In the genomic region with DNA sequence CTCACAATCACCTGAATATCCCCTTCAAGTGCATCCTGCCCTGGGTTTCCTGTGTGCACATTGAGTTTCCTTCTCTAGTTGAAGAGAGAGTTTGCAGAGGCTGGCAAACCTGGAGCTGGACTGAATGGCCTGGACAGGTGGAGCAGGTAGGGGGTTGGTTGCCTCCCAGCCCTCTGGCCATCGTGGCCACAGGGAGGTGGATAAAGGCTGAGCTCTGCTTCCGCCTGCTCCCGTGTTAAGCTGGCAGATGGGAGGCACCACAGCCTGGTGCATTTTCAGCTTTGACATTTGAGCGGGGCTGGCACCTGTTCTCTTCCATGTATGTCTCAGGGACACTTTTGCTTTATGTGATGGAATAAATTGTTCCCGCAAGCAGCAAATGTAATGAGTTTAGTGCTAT, we compare ENCODE assay signal across 16 cellular contexts. TPM values are rescaled to one million over a fixed set of nuclear protein-coding genes. Genes with fewer than 3 reads are reported as not detected.
DNase-seq lines count a peak whose midpoint lies in the region; ATAC-seq and TF ChIP-seq lines count a peak whose summit lies in the region.
"Had no signal": no experiment of that assay in that cellular context is flagged by ENCODE, and none has a peak within 500 bp of the region (broad histone marks: within the 10 kb centered on the region; RNA-seq: fewer than 3 reads in every experiment).

No MANE protein-coding gene starts in this region.

- H3K4me1 Mint-ChIP-seq in Caco-2 (ENCODE audit: low read depth, unreplicated experiment): peaks cover 78% of the 10 kb centered on the region

- H4K20me1 ChIP-seq in IMR-90 (ENCODE audit: insufficient read depth, low read length): peaks cover 81% of the 10 kb centered on the region

- TF ChIP-seq CTCF in Caco-2 (IDR thresholded peaks at IDR 0.05; ENCODE audit: insufficient read depth in 1 of 2, low read depth in 1 of 2, low read length in 1 of 2, severe bottlenecking in 1 of 2, unreplicated experiment in 1 of 2) (no peak), IMR-90 (conservative IDR thresholded peaks at IDR 0.05; ENCODE audit: low read depth, low read length) (no peak), Panc1 (IDR thresholded peaks at IDR 0.05) (no peak)

- H3K18ac ChIP-seq in IMR-90 (ENCODE audit: low read depth, low read length): no peak overlapping the region
- H3K18ac ChIP-seq in mesenchymal stem cell (ENCODE audit: low read depth in 1 of 2, low read length in 2 of 2): peak overlapping the region; percentile 2 to 29

- H3K36me3 ChIP-seq in Caco-2 (ENCODE audit: control insufficient read depth, insufficient read depth, low read length) (peaks cover 2% of the 10 kb centered on the region; the same call in 1 of the 2 replicates), IMR-90 (ENCODE audit: control insufficient read depth, insufficient read depth, low read length) (peaks cover 10% of the 10 kb centered on the region), Panc1 (ENCODE audit: control insufficient read depth, insufficient read depth, low read length) (no peaks in the 10 kb centered on the region), mesenchymal stem cell (ENCODE audit: control insufficient read depth in 1 of 2, insufficient read depth in 2 of 2, low read depth in 1 of 2, low read length in 2 of 2) (peaks cover 5 to 19% of the 10 kb centered on the region in 2 experiments)

- CTCF ChIA-PET in Caco-2 (lab: Charles Lee): interaction anchor here (0.9 to 1.5 kb wide), 3 partner anchors 36 to 127 kb away, joined by 3 to 6 read pairs (median 3); no protein-coding TSS in a partner anchor
- CTCF ChIA-PET in IMR-90 (lab: Yijun Ruan, JAX): no interaction called here
- CTCF ChIA-PET in Panc1 (lab: Charles Lee): no interaction called here

- no peak overlapping the region; the same call in 1 of the 2 replicates for H4K5ac ChIP-seq in IMR-90 (ENCODE audit: low read depth, low read length)

- H2AK5ac ChIP-seq in IMR-90 (ENCODE audit: low read depth, low read length) (peak overlapping the region; percentile 91; the same call in 1 of the 2 replicates), mesenchymal stem cell (ENCODE audit: low read length, severe bottlenecking) (no peak overlapping the region)

- TF ChIP-seq POLR2A in IMR-90 (IDR thresholded peaks at IDR 0.05; ENCODE audit: low read depth, low read length) (no peak), GM18505 (IDR thresholded peaks at IDR 0.05; ENCODE audit: borderline replicate concordance, extremely low read depth, insufficient read depth, insufficient read length) (no peak)

- intact Hi-C loops in Caco-2 (cut with micrococcal nuclease; ENCODE audit: unreplicated experiment) (loop anchor here (2.0 to 5.0 kb wide), 2 partner anchors 56 to 113 kb away; no protein-coding TSS in a partner anchor), IMR-90 (cut with micrococcal nuclease) (no loop called here), Panc1 (cut with micrococcal nuclease; ENCODE audit: unreplicated experiment) (loop anchor here (10.0 kb wide), 1 partner anchor 113 kb away; no protein-coding TSS in a partner anchor)

- 93% methylated on average over 3 of the region's 5 CpGs; no CpG with 5 or more reads in 1 of the 2 experiments for WGBS in IMR-90 (ENCODE audit: extremely low coverage in 2 of 2, insufficient read length in 1 of 2), 2 experiments
- 97% methylated on average over 5 of the region's 5 CpGs for WGBS in mesenchymal stem cell

- no peak for ATAC-seq in IMR-90 (ENCODE audit: low read depth)
- peak; percentile 18; the same call in 1 of the 2 replicates for ATAC-seq in Panc1
- ATAC-seq in GM18505 (IDR thresholded peaks at IDR 0.05; ENCODE audit: unreplicated experiment): no peak
- no peak for ATAC-seq in HG03354 (IDR thresholded peaks at IDR 0.05; ENCODE audit: poor library complexity, severe bottlenecking, unreplicated experiment)
- ATAC-seq: stimulated activated naive CD8-positive, alpha-beta T cell treated with anti-CD3 and anti-CD28 coated beads, Interleukin-15, amount 100 ng/mL, for 72 hours had no signal

- H2BK15ac ChIP-seq in IMR-90 (ENCODE audit: low read depth, low read length): no peak overlapping the region
- no peak overlapping the region for H2BK15ac ChIP-seq in mesenchymal stem cell (ENCODE audit: low read depth, poor library complexity, severe bottlenecking)

- H3K14ac ChIP-seq in IMR-90 (replicated peaks; ENCODE audit: low read depth, low read length) (no peak overlapping the region), mesenchymal stem cell (ENCODE audit: low read length in 2 of 2) (peak overlapping the region in 1 of 2 experiments; percentile 31)

- POLR2A ChIA-PET in Caco-2 (lab: Charles Lee): no interaction called here
- POLR2A ChIA-PET in IMR-90 (lab: Charles Lee; ENCODE audit: unreplicated experiment): no interaction called here
- POLR2A ChIA-PET in Panc1 (lab: Charles Lee): no interaction called here

- H3K9me3 ChIP-seq in Caco-2: no peaks in the 10 kb centered on the region
- H3K9me3 ChIP-seq in IMR-90 (ENCODE audit: control insufficient read depth, insufficient read depth, low read length): no peaks in the 10 kb centered on the region
- no peaks in the 10 kb centered on the region for H3K9me3 ChIP-seq in Panc1 (ENCODE audit: control insufficient read depth, insufficient read depth, low read depth, low read length)
- no peaks in the 10 kb centered on the region for H3K9me3 ChIP-seq in mesenchymal stem cell (ENCODE audit: control insufficient read depth, low read length)

- H3K27me3 ChIP-seq in Caco-2 (replicated peaks; ENCODE audit: control insufficient read depth, insufficient read depth, low read length) (no peaks in the 10 kb centered on the region), IMR-90 (ENCODE audit: control insufficient read depth, insufficient read depth, low read length) (no peaks in the 10 kb centered on the region), Panc1 (ENCODE audit: control insufficient read depth, insufficient read depth, low read length) (no peaks in the 10 kb centered on the region), mesenchymal stem cell (ENCODE audit: control insufficient read depth in 1 of 2, insufficient read depth in 1 of 2, low read length in 2 of 2) (no peaks in the 10 kb centered on the region)

- DNase-seq in Caco-2: no peak
- no peak for DNase-seq in IMR-90
- no peak for DNase-seq in Panc1 (ENCODE audit: low read depth, low spot score)
- DNase-seq in mesenchymal stem cell: no peak
- no peak for DNase-seq in KG1 (lab: John Stamatoyannopoulos, UW)
- DNase-seq: activated naive CD4-positive, alpha-beta T cell; effector CD8-positive, alpha-beta T cell; KBM-7; NCI-H1436 treated with DMSO at 0.1 percent for 48 hours; PC-9; small intestine; stimulated activated naive CD8-positive, alpha-beta T cell treated with anti-CD3 and anti-CD28 coated beads, Interleukin-15, amount 100 ng/mL, for 72 hours had no signal

- H3K27ac ChIP-seq in IMR-90 (ENCODE audit: insufficient read depth, low read length): no peak overlapping the region
- no peak overlapping the region for H3K27ac ChIP-seq in Panc1 (ENCODE audit: low read length)
- H3K27ac ChIP-seq in mesenchymal stem cell (ENCODE audit: low read length, poor library complexity, severe bottlenecking): no peak overlapping the region
- H3K27ac ChIP-seq: parathyroid adenoma, PC-9 had no signal

- H4K91ac ChIP-seq in IMR-90 (ENCODE audit: insufficient read depth, low read depth, low read length) (no peak overlapping the region), mesenchymal stem cell (ENCODE audit: low read length) (no peak overlapping the region)

- H3K4me3 Mint-ChIP-seq in Caco-2 (ENCODE audit: unreplicated experiment): no peak overlapping the region
- H3K4me3 Mint-ChIP-seq: stimulated activated naive CD8-positive, alpha-beta T cell treated with anti-CD3 and anti-CD28 coated beads, Interleukin-15, amount 100 ng/mL, for 72 hours had no signal

- H3K4me2 ChIP-seq in IMR-90 (ENCODE audit: low read depth, low read length) (no peak overlapping the region), mesenchymal stem cell (ENCODE audit: low read length, poor library complexity, severe bottlenecking) (no peak overlapping the region)
- H3K4me2 ChIP-seq: PC-9 had no signal

- peak overlapping the region; percentile 63 for H3K27ac Mint-ChIP-seq in Caco-2 (ENCODE audit: unreplicated experiment)
- H3K27ac Mint-ChIP-seq: stimulated activated naive CD8-positive, alpha-beta T cell treated with anti-CD3 and anti-CD28 coated beads, Interleukin-15, amount 100 ng/mL, for 72 hours had no signal

- BruUV-seq in Caco-2 (replicated peaks; lab: Mats Ljungman, UMichigan) (no TSS peak), IMR-90 (replicated peaks; lab: Mats Ljungman, UMichigan) (no TSS peak), Panc1 (replicated peaks; lab: Mats Ljungman, UMichigan) (no TSS peak)

- H2AFZ ChIP-seq in IMR-90 (replicated peaks; ENCODE audit: low read length, poor library complexity) (no peak overlapping the region), mesenchymal stem cell (ENCODE audit: low read depth, low read length) (no peak overlapping the region)
- H2AFZ ChIP-seq: parathyroid adenoma, PC-9 had no signal

- H3K4me3 ChIP-seq in Caco-2 (ENCODE audit: low read depth, low read length): no peak overlapping the region
- H3K4me3 ChIP-seq in IMR-90 (ENCODE audit: insufficient read depth, low read depth, low read length): no peak overlapping the region
- H3K4me3 ChIP-seq in Panc1 (ENCODE audit: low read depth in 2 of 2, low read length in 2 of 2): no peak overlapping the region
- no peak overlapping the region for H3K4me3 ChIP-seq in mesenchymal stem cell (ENCODE audit: insufficient read depth in 1 of 2, low read depth in 1 of 2, low read length in 2 of 2)
- H3K4me3 ChIP-seq: PC-9 had no signal

- H2BK20ac ChIP-seq in IMR-90 (ENCODE audit: low read depth, low read length): no peak overlapping the region

- H3K23ac ChIP-seq in IMR-90 (ENCODE audit: low read depth, low read length): no peak overlapping the region
- H3K23ac ChIP-seq in mesenchymal stem cell (ENCODE audit: low read length in 2 of 2): no peak overlapping the region

- H4K8ac ChIP-seq in IMR-90 (ENCODE audit: low read depth in 2 of 2, low read length in 2 of 2) (peak overlapping the region in 1 of 2 experiments; percentile 17; a peak in 1 of 4 replicates), mesenchymal stem cell (ENCODE audit: low read length) (no peak overlapping the region)

- H3K9me1 ChIP-seq in IMR-90 (ENCODE audit: insufficient read depth, low read length): peaks cover 74% of the 10 kb centered on the region

- H3K9ac ChIP-seq in IMR-90 (ENCODE audit: low read depth, low read length) (no peak overlapping the region), mesenchymal stem cell (ENCODE audit: low read length) (no peak overlapping the region)
- H3K9ac ChIP-seq: parathyroid adenoma had no signal

- no peak overlapping the region for H3K56ac ChIP-seq in IMR-90 (ENCODE audit: extremely low read depth, insufficient read depth, low read length)

- H3K9me3 Mint-ChIP-seq in Caco-2 (ENCODE audit: unreplicated experiment): no peaks in the 10 kb centered on the region
- H3K9me3 Mint-ChIP-seq: brain; stimulated activated naive CD8-positive, alpha-beta T cell treated with anti-CD3 and anti-CD28 coated beads, Interleukin-15, amount 100 ng/mL, for 72 hours had no signal

- H2BK12ac ChIP-seq in mesenchymal stem cell (ENCODE audit: low read length in 2 of 2): peak overlapping the region in 1 of 2 experiments; percentile 72

- no peaks in the 10 kb centered on the region for H3K27me3 Mint-ChIP-seq in Caco-2 (ENCODE audit: insufficient read depth, unreplicated experiment)
- H3K27me3 Mint-ChIP-seq: stimulated activated naive CD8-positive, alpha-beta T cell treated with anti-CD3 and anti-CD28 coated beads, Interleukin-15, amount 100 ng/mL, for 72 hours had no signal

- H2BK120ac ChIP-seq in IMR-90 (ENCODE audit: low read depth, low read length): peak overlapping the region; percentile 52; the same call in 1 of the 2 replicates
- no peak overlapping the region for H2BK120ac ChIP-seq in mesenchymal stem cell (ENCODE audit: low read depth, low read length)

- H3K4ac ChIP-seq in IMR-90 (ENCODE audit: low read depth, low read length): peak overlapping the region; percentile 74
- no peak overlapping the region for H3K4ac ChIP-seq in mesenchymal stem cell (ENCODE audit: low read depth in 1 of 2, low read length in 2 of 2)

- H3K79me1 ChIP-seq in IMR-90 (ENCODE audit: low read depth in 1 of 2, low read length in 2 of 2) (peaks cover 23 to 93% of the 10 kb centered on the region in 2 experiments), mesenchymal stem cell (replicated peaks; ENCODE audit: low read length, poor library complexity, severe bottlenecking) (peaks cover 23% of the 10 kb centered on the region)

- H3K4me1 ChIP-seq in Caco-2 (peaks cover 86% of the 10 kb centered on the region), IMR-90 (ENCODE audit: control insufficient read depth, insufficient read depth, low read length) (peaks cover 74% of the 10 kb centered on the region), Panc1 (ENCODE audit: control insufficient read depth, insufficient read depth, low read length) (peaks cover 51% of the 10 kb centered on the region), mesenchymal stem cell (ENCODE audit: control insufficient read depth, insufficient read depth, low read depth, low read length) (peaks cover 24% of the 10 kb centered on the region)
- H3K4me1 ChIP-seq: parathyroid adenoma had no signal

- in situ Hi-C loops in IMR-90 (cut with MboI; ENCODE audit: low sequenced_read_pairs) (no loop called here), Panc1 (cut with HindIII; ENCODE audit: low pct_unique_long_range_greater_than_20kb, low sequenced_read_pairs) (no loop called here)

- H2BK5ac ChIP-seq in IMR-90 (ENCODE audit: low read depth, low read length, poor library complexity, severe bottlenecking) (peak overlapping the region; percentile 2), mesenchymal stem cell (ENCODE audit: low read depth, low read length, poor library complexity, severe bottlenecking) (no peak overlapping the region)

- TF ChIP-seq RAD21 in IMR-90 (IDR thresholded peaks at IDR 0.05; ENCODE audit: low read length): no peak

- no peak overlapping the region for H2AK9ac ChIP-seq in IMR-90 (replicated peaks; ENCODE audit: low read depth, low read length, poor library complexity)

- H3K36me3 Mint-ChIP-seq in Caco-2 (ENCODE audit: insufficient read depth, unreplicated experiment): peaks cover 88% of the 10 kb centered on the region
- H3K36me3 Mint-ChIP-seq: brain had no signal

- dilution Hi-C loops in IMR-90 (cut with HindIII; ENCODE audit: low sequenced_read_pairs, unreplicated experiment): no loop called here

RNA-seq across cellular contexts. Expression of gene MICAL2, which starts 11.1 kb away (rescaled TPM):
- total RNA-seq in Caco-2 (2022) (247 and 272 TPM in 2 replicates), IMR-90 (2012; rRNA removed) (285 and 336 TPM in 2 replicates), Panc1 (2021; ENCODE audit: unreplicated experiment) (199 TPM)
- 141 and 170 TPM in 2 replicates for polyA plus RNA-seq in IMR-90 (2012; rRNA removed)
- 63.9 and 84.9 TPM in 2 replicates for polyA plus RNA-seq in IMR-90 (2012; cell fraction: cytosol; rRNA removed)
- polyA plus RNA-seq in IMR-90 (2012; cell fraction: nucleus; rRNA removed; ENCODE audit: low replicate concordance): 109 and 162 TPM in 2 replicates
- 183 TPM for polyA plus RNA-seq in Panc1 (2012; ENCODE audit: insufficient read length)
- 96.9 TPM for polyA plus RNA-seq in mesenchymal stem cell (2013, experiment 1 of 2)
- 100 TPM for polyA plus RNA-seq in mesenchymal stem cell (2013, experiment 2 of 2)
